In genomic region chr19:10568444-10568825, GRCh38 we compare ENCODE assay signal across 1 cellular context.
TF ChIP-seq lines count a peak whose summit lies in the region.

No MANE protein-coding gene starts in this region.

TF ChIP-seq in WTC11, 78 proteins besides CTCF, POLR2A, EP300 and RAD21 (continued from another document):
- TF ChIP-seq HMGXB4 (CRISPR knock-in tag; IDR thresholded peaks at IDR 0.05) (0 out of 2 replicates have a peak, but pooled peaks have one; percentile 26), MLX (CRISPR knock-in tag; IDR thresholded peaks at IDR 0.05) (no peak), GTF2I (CRISPR knock-in tag; conservative IDR thresholded peaks at IDR 0.05) (no peak)
TF ChIP-seq in WTC11: peak in this region for 3.
